In the genomic region with DNA sequence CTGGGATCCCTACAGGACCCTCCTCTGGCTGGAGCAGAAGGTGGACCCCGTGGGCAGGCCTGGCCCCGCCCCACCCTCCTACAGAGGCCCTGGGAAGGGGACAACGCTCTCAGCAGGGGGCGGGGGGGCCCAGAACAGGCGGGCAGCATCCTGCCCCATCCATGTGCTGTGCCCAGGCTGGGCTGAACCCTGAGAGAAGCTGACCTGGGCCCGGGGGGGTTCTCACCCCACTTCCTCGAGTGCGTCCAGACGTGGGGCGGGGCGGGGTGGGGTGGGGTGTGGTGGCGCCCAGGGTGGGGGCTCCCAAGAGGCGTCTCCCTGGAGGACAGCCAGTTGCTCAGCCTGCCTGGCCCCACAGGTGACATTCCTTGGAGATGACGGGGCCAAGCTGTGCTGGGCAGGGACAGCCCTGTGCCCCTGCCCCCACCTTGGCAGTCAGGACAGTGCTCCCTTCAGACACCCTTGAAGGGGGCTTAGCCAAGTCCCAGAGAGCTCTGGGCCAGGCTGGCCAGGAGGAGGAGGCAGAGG, we compare ENCODE assay signal across 8 cellular contexts. TPM values are rescaled to one million over a fixed set of nuclear protein-coding genes. Genes with fewer than 3 reads are reported as not detected.
DNase-seq lines count a peak whose midpoint lies in the region; ATAC-seq and TF ChIP-seq lines count a peak whose summit lies in the region.

No MANE protein-coding gene starts in this region.

- no peaks in the 10 kb centered on the region for H3K27me3 Mint-ChIP-seq in MCF 10A (ENCODE audit: insufficient read depth, unreplicated experiment)

- intact Hi-C loops in MCF 10A (cut with micrococcal nuclease) (no loop called here), mucosa of descending colon (cut with DNase I, micrococcal nuclease) (no loop called here)

- CTCF ChIA-PET in MCF 10A (lab: Yijun Ruan, JAX) = interaction anchor here (0.6 to 1.7 kb wide), 5 partner anchors 11 to 186 kb away, joined by 3 to 8 read pairs (median 3); a partner anchor contains a TSS

- H3K4me1 Mint-ChIP-seq in MCF 10A (ENCODE audit: insufficient read depth, unreplicated experiment) = peaks cover 14% of the 10 kb centered on the region

- no peaks in the 10 kb centered on the region for H3K9me3 ChIP-seq in mucosa of descending colon

- no peak overlapping the region for H3K4me3 Mint-ChIP-seq in MCF 10A (ENCODE audit: unreplicated experiment)

- H3K4me1 ChIP-seq in mucosa of descending colon (ENCODE audit: low read depth) = peaks cover 31% of the 10 kb centered on the region

- no peaks in the 10 kb centered on the region for H3K9me3 Mint-ChIP-seq in MCF 10A (ENCODE audit: unreplicated experiment)

- no peak overlapping the region for H3K4me3 ChIP-seq in mucosa of descending colon

- no peak overlapping the region for H3K27ac Mint-ChIP-seq in MCF 10A (ENCODE audit: low read depth, unreplicated experiment)

- H3K36me3 Mint-ChIP-seq in MCF 10A (ENCODE audit: insufficient read depth, unreplicated experiment) = peaks cover 41% of the 10 kb centered on the region

- POLR2A ChIA-PET in MCF 10A (lab: Yijun Ruan, JAX) = interaction anchor here (0.7 to 3.4 kb wide), 6 partner anchors 11 to 422 kb away, joined by 3 to 27 read pairs (median 4); a partner anchor contains a TSS

- DNase-seq in MCF 10A (ENCODE audit: unreplicated experiment) = peak; percentile 38
- DNase-seq in mucosa of descending colon = peak; percentile 73 to 88 (median 84)
- DNase-seq in NCI-H2171 (lab: John Stamatoyannopoulos, UW) = no peak
- no peak for DNase-seq in foreskin melanocyte
- DNase-seq in OCI-M2 (lab: John Stamatoyannopoulos, UW; ENCODE audit: unreplicated experiment) = no peak

- no TSS peak for BruUV-seq in MCF 10A (replicated peaks; lab: Mats Ljungman, UMichigan)

- TF ChIP-seq CTCF in MCF 10A (IDR thresholded peaks at IDR 0.05; ENCODE audit: unreplicated experiment) (no peak), mucosa of descending colon (IDR thresholded peaks at IDR 0.05) (no peak)

- H3K36me3 ChIP-seq in mucosa of descending colon (ENCODE audit: low read depth) = peaks cover 2% of the 10 kb centered on the region

- ATAC-seq in GM18868 (IDR thresholded peaks at IDR 0.05; ENCODE audit: unreplicated experiment) (peak; percentile 3), HG03571 (IDR thresholded peaks at IDR 0.05; ENCODE audit: unreplicated experiment) (peak; percentile 4), mucosa of descending colon (peak; percentile 76), GM21576 (IDR thresholded peaks at IDR 0.05; ENCODE audit: unreplicated experiment) (no peak)

RNA-seq across cellular contexts. Expression of a gene that starts 0.4 kb away (rescaled TPM):
- 3.5 and 7.6 TPM in 2 replicates for total RNA-seq in MCF 10A (2022)
- total RNA-seq in mucosa of descending colon = 10 to 100 TPM; 18.4 to 40.2 (median 23.0) TPM

RNA-seq across cellular contexts. Expression of a gene that starts 10.5 kb away (rescaled TPM):
- total RNA-seq in MCF 10A (2022) = 55.7 and 97.9 TPM in 2 replicates
- 100 to 1,000 TPM in 1 of 3 donors, 10 to 100 TPM in 2; 99.1 to 114 (median 99.8) TPM for total RNA-seq in mucosa of descending colon

RNA-seq across cellular contexts. Expression of a gene that starts 33.8 kb away (rescaled TPM):
- total RNA-seq in MCF 10A (2022) = 23.6 and 25.7 TPM in 2 replicates
- total RNA-seq in mucosa of descending colon = 10 to 100 TPM; 44.5 to 77.4 (median 53.4) TPM

RNA-seq across cellular contexts. Expression of a gene that starts 52.2 kb away (rescaled TPM):
- 15.9 and 17.4 TPM in 2 replicates for total RNA-seq in MCF 10A (2022)
- 10 to 100 TPM; 13.7 to 23.8 (median 15.4) TPM for total RNA-seq in mucosa of descending colon

RNA-seq across cellular contexts. Expression of a gene that starts 60.0 kb away (rescaled TPM):
- 12.3 and 16.0 TPM in 2 replicates for total RNA-seq in MCF 10A (2022)
- total RNA-seq in mucosa of descending colon = 10 to 100 TPM; 24.5 to 27.5 (median 25.7) TPM

Comparison
In these comparisons a context has a peak if more than half of its experiments do, and no peak if none do; other contexts are left out.
1. DNase-seq: peak in MCF 10A (single experiment) and mucosa of descending colon (3 of 3); none in NCI-H2171 (single experiment), foreskin melanocyte (single experiment) and OCI-M2 (single experiment).